In the genomic region with DNA sequence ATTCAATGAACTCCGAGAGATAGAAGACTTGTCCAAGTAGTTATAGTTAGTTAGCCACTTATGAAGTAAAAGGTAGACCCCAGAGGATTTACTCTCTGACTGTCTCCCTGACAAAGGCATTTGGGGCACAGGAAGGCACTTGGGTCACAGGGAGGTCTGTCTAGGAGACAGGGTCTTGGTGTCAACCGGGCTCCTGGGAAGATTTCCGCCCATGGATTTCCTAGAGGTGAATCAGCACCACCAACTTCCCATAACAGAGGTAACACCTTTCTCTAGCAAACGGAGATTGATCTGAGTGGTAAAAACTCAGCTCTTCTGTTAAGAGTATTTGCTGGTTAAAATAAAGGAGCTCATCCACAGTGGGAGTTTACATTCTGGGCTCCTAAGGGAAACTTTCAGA, we compare ENCODE assay signal across 29 cellular contexts. TPM values are rescaled to one million over a fixed set of nuclear protein-coding genes. Genes with fewer than 3 reads are reported as not detected.
"Had no signal": no experiment of that assay in that cellular context is flagged by ENCODE, and none has a peak within 500 bp of the region (broad histone marks: within the 10 kb centered on the region; RNA-seq: fewer than 3 reads in every experiment).

No MANE protein-coding gene starts in this region.

- H3K4me2 ChIP-seq: SK-N-SH had no signal

- H3K9ac ChIP-seq: SK-N-SH had no signal

- H3K27me3 Mint-ChIP-seq: activated CD4-positive, alpha-beta T cell treated with anti-CD3 and anti-CD28 coated beads for 36 hours; activated naive CD8-positive, alpha-beta T cell treated with anti-CD3 and anti-CD28 coated beads, Interleukin-2, amount 10 ng/mL, durations not matched to agents 7 days and 5 days had no signal

- H3K9me3 ChIP-seq: adrenal gland, breast epithelium, Peyer's patch, SJCRH30, SK-N-SH had no signal

- H3K27ac ChIP-seq: adrenal gland, breast epithelium, Peyer's patch, RWPE1, SJCRH30, VCaP had no signal

- H3K27me3 ChIP-seq: adrenal gland, breast epithelium, Peyer's patch, SJCRH30 had no signal

- H3K4me3 Mint-ChIP-seq: activated CD4-positive, alpha-beta T cell treated with anti-CD3 and anti-CD28 coated beads for 36 hours; activated CD8-positive, alpha-beta T cell treated with anti-CD3 and anti-CD28 coated beads, Interleukin-2, amount 10 ng/mL, durations not matched to agents 7 days and 5 days; activated naive CD8-positive, alpha-beta T cell treated with anti-CD3 and anti-CD28 coated beads, Interleukin-2, amount 10 ng/mL, durations not matched to agents 7 days and 5 days had no signal

- DNase-seq: activated CD4-positive, alpha-beta T cell treated with anti-CD3 and anti-CD28 coated beads for 36 hours; activated CD4-positive, alpha-beta T cell treated with anti-CD3 and anti-CD28 coated beads, Interleukin-2, amount 50 U/mL, for 1 hour; activated CD8-positive, alpha-beta memory T cell treated with anti-CD3 and anti-CD28 coated beads, Interleukin-2, amount 50 U/mL, for 48 hours; activated CD8-positive, alpha-beta T cell treated with anti-CD3 and anti-CD28 coated beads, Interleukin-2, amount 10 ng/mL, durations not matched to agents 7 days and 5 days; activated naive CD4-positive, alpha-beta T cell treated with anti-CD3 and anti-CD28 coated beads, Interleukin-2, amount 50 U/mL, for 16 hours; activated naive CD8-positive, alpha-beta T cell treated with anti-CD3 and anti-CD28 coated beads, Interleukin-2, amount 10 ng/mL, durations not matched to agents 7 days and 5 days; activated T-cell treated with anti-CD3 and anti-CD28 coated beads, Interleukin-2, amount 50 U/mL, for 1 hour; adrenal gland; anterior cingulate cortex; caudate nucleus; NCI-H1092; NCI-H1417; NCI-H2029; NCI-H2107; NCI-H345; NCI-H510A; NCI-H526 treated with DMSO at 0.1 percent for 48 hours; NCI-H82; NK-92 treated with Interleukin-12 subunit alpha and Interleukin-12 subunit beta, amount 100 ng/mL, for 24 hours; OCI-M1; Peyer's patch; Right ventricle myocardium superior; SJCRH30; SK-N-SH; T-helper 1 cell had no signal

- H3K36me3 ChIP-seq: adrenal gland, breast epithelium, Peyer's patch, SJCRH30 had no signal

- H3K4me1 ChIP-seq: adrenal gland, breast epithelium, Peyer's patch, SJCRH30 had no signal

- ATAC-seq: activated CD4-positive, alpha-beta T cell treated with anti-CD3 and anti-CD28 coated beads for 36 hours; activated CD8-positive, alpha-beta T cell treated with anti-CD3 and anti-CD28 coated beads, Interleukin-2, amount 10 ng/mL, durations not matched to agents 7 days and 5 days had no signal

- H3K4me3 ChIP-seq: adrenal gland, breast epithelium, Peyer's patch, SJCRH30 had no signal

- H3K4me1 Mint-ChIP-seq: activated CD4-positive, alpha-beta T cell treated with anti-CD3 and anti-CD28 coated beads for 36 hours; activated naive CD8-positive, alpha-beta T cell treated with anti-CD3 and anti-CD28 coated beads, Interleukin-2, amount 10 ng/mL, durations not matched to agents 7 days and 5 days had no signal

- H3K27ac Mint-ChIP-seq: activated CD4-positive, alpha-beta T cell treated with anti-CD3 and anti-CD28 coated beads for 36 hours; activated CD8-positive, alpha-beta T cell treated with anti-CD3 and anti-CD28 coated beads, Interleukin-2, amount 10 ng/mL, durations not matched to agents 7 days and 5 days; activated naive CD8-positive, alpha-beta T cell treated with anti-CD3 and anti-CD28 coated beads, Interleukin-2, amount 10 ng/mL, durations not matched to agents 7 days and 5 days had no signal

RNA-seq across cellular contexts. Expression of gene CCN1, which starts 16.4 kb away (rescaled TPM):
- total RNA-seq: activated CD8-positive, alpha-beta T cell treated with anti-CD3 and anti-CD28 coated beads, Interleukin-2, amount 10 ng/mL, durations not matched to agents 7 days and 5 days; activated naive CD8-positive, alpha-beta T cell treated with anti-CD3 and anti-CD28 coated beads, Interleukin-2, amount 10 ng/mL, durations not matched to agents 7 days and 5 days; T-helper 2 cell treated with Interferon-gamma antibody and Interleukin-4, amounts not matched to agents 100 ng/mL and 5 ng/mL, for 36 hours had no signal
